16 cellular contexts compared by ENCODE assay signal in the genomic region with DNA sequence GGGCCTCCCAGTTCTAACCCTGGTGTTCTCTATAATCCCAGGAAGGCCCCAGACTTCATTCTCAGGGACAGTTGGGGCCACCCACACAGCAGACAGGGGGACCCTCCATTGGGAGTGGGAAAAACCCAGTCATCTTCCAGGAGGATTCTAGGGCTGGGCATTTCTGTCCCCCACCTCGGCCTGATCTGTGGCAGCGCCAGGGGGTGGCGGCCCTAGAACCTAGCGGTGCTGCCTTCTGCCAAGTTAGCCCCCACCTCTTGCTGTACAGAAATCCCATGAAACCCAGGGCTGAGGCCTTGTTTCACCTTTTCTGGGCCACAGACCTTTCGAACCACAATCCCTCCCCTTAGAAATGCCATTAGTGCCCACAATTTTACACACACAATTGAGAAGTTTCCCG.
"Had no signal": no experiment of that assay in that cellular context is flagged by ENCODE, and none has a peak within 500 bp of the region (broad histone marks: within the 10 kb centered on the region; RNA-seq: fewer than 3 reads in every experiment).

No MANE protein-coding gene starts in this region.

- H3K4me1 Mint-ChIP-seq: stimulated activated effector memory CD8-positive, alpha-beta T cell treated with anti-CD3 and anti-CD28 coated beads, Interleukin-12 subunit alpha, Interleukin-12 subunit beta, amount 100 ng/mL, for 72 hours had no signal

- H3K36me3 ChIP-seq: brain microvascular endothelial cell, esophagus squamous epithelium, lower lobe of right lung, prostate gland, right atrium auricular region, stomach had no signal

- H3K9me3 Mint-ChIP-seq: activated T-helper 1 cell treated with anti-CD3 and anti-CD28 coated beads, Interleukin-12 subunit alpha, Interleukin-12 subunit beta, Interleukin-2, Interleukin-4 antibody, amounts not matched to agents 30 ng/mL and 10 ng/mL and 1 ng/mL, durations not matched to agents 14 hours and 24 hours and 36 hours; central memory CD8-positive, alpha-beta T cell; mesothelial cell of epicardium; nephron progenitor cell; stimulated activated effector memory CD8-positive, alpha-beta T cell treated with anti-CD3 and anti-CD28 coated beads, Interleukin-12 subunit alpha, Interleukin-12 subunit beta, amount 100 ng/mL, for 72 hours; T-helper 2 cell treated with Interferon-gamma antibody and Interleukin-4, amounts not matched to agents 5 μg/mL and 100 μg/mL, for 36 hours; type B pancreatic cell had no signal

- H3K27me3 ChIP-seq: brain microvascular endothelial cell, right atrium auricular region, testis had no signal

- H3K9me3 ChIP-seq: esophagus squamous epithelium, lower lobe of right lung, prostate gland, right atrium auricular region, stomach, testis had no signal

- H3K36me3 Mint-ChIP-seq: mesothelial cell of epicardium; stimulated activated effector memory CD8-positive, alpha-beta T cell treated with anti-CD3 and anti-CD28 coated beads, Interleukin-12 subunit alpha, Interleukin-12 subunit beta, amount 100 ng/mL, for 72 hours; type B pancreatic cell had no signal

- FAIRE-seq: TTC549 had no signal

- H3K27ac Mint-ChIP-seq: activated T-helper 1 cell treated with anti-CD3 and anti-CD28 coated beads, Interleukin-12 subunit alpha, Interleukin-12 subunit beta, Interleukin-2, Interleukin-4 antibody, amounts not matched to agents 30 ng/mL and 10 ng/mL and 1 ng/mL, durations not matched to agents 14 hours and 24 hours and 36 hours; mesothelial cell of epicardium; nephron progenitor cell; stimulated activated effector memory CD8-positive, alpha-beta T cell treated with anti-CD3 and anti-CD28 coated beads, Interleukin-12 subunit alpha, Interleukin-12 subunit beta, amount 100 ng/mL, for 72 hours; T-helper 2 cell treated with Interferon-gamma antibody and Interleukin-4, amounts not matched to agents 5 μg/mL and 100 μg/mL, for 36 hours; type B pancreatic cell had no signal

- H3K4me1 ChIP-seq: prostate gland had no signal

- H3K27ac ChIP-seq: brain microvascular endothelial cell, esophagus squamous epithelium, lower lobe of right lung, prostate gland, right atrium auricular region, skin epidermis, stomach, testis had no signal

- H3K4me3 ChIP-seq: esophagus squamous epithelium, lower lobe of right lung, prostate gland, right atrium auricular region, skin epidermis, stomach, testis had no signal

- DNase-seq: esophagus squamous epithelium had no signal

- H3K4me3 Mint-ChIP-seq: activated T-helper 1 cell treated with anti-CD3 and anti-CD28 coated beads, Interleukin-12 subunit alpha, Interleukin-12 subunit beta, Interleukin-2, Interleukin-4 antibody, amounts not matched to agents 30 ng/mL and 10 ng/mL and 1 ng/mL, durations not matched to agents 14 hours and 24 hours and 36 hours; central memory CD8-positive, alpha-beta T cell; mesothelial cell of epicardium; stimulated activated effector memory CD8-positive, alpha-beta T cell treated with anti-CD3 and anti-CD28 coated beads, Interleukin-12 subunit alpha, Interleukin-12 subunit beta, amount 100 ng/mL, for 72 hours; T-helper 2 cell treated with Interferon-gamma antibody and Interleukin-4, amounts not matched to agents 5 μg/mL and 100 μg/mL, for 36 hours had no signal
